In genomic region chr18:25518716-25519053, GRCh38 we compare ENCODE assay signal across 14 cellular contexts.
DNase-seq lines count a peak whose midpoint lies in the region; ATAC-seq, FAIRE-seq and TF ChIP-seq lines count a peak whose summit lies in the region.
"Had no signal": no experiment of that assay in that cellular context is flagged by ENCODE, and none has a peak within 500 bp of the region (broad histone marks: within the 10 kb centered on the region; RNA-seq: fewer than 3 reads in every experiment).

No MANE protein-coding gene starts in this region.

- no peaks in the 10 kb centered on the region for H3K79me2 ChIP-seq in OCI-LY7 (ENCODE audit: insufficient read depth, low read depth, low read length)
- no peaks in the 10 kb centered on the region for H3K79me2 ChIP-seq in HepG2 (ENCODE audit: insufficient read depth, low read length)

- no peak overlapping the region for H3K9ac ChIP-seq in HepG2 (ENCODE audit: insufficient read depth, low read depth, low read length)

- 21% methylated on average over 3 of the region's 3 CpGs for WGBS in HepG2 (ENCODE audit: low lambda C conversion rate)

- no peaks in the 10 kb centered on the region for H4K20me1 ChIP-seq in OCI-LY7 (ENCODE audit: insufficient read depth, low read length)
- no peaks in the 10 kb centered on the region for H4K20me1 ChIP-seq in HepG2 (ENCODE audit: insufficient read depth, low read length)

- TF ChIP-seq CTCF in OCI-LY7 (conservative IDR thresholded peaks at IDR 0.05; ENCODE audit: low read length): no peak
- no peak for TF ChIP-seq CTCF in HepG2 (CRISPR knock-in tag; IDR thresholded peaks at IDR 0.05)

- H3K4me2 ChIP-seq in OCI-LY7 (ENCODE audit: low read length) (peak overlapping the region; percentile 63), HepG2 (ENCODE audit: low read depth, low read length) (no peak overlapping the region)

- CTCF ChIA-PET in OCI-LY7 (lab: Charles Lee; ENCODE audit: unreplicated experiment) (no interaction called here), HepG2 (lab: Yijun Ruan, JAX; ENCODE audit: low intra/inter-chr PET ratio, low total read pairs) (no interaction called here)

- TF ChIP-seq RAD21 in HepG2 (CRISPR knock-in tag; IDR thresholded peaks at IDR 0.05): no peak

- no peak for FAIRE-seq in HepG2 (lab: Jason Lieb, UNC)

- TF ChIP-seq POLR2A in GM18505 (IDR thresholded peaks at IDR 0.05; ENCODE audit: borderline replicate concordance, extremely low read depth, insufficient read depth, insufficient read length) (no peak), HepG2 (IDR thresholded peaks at IDR 0.05; ENCODE audit: insufficient read depth in 1 of 2, low read depth in 2 of 2, low read length in 2 of 2) (no peak)

- POLR2A ChIA-PET in OCI-LY7 (lab: Charles Lee) (interaction anchor here (0.6 to 2.3 kb wide), 2 partner anchors 8 to 235 kb away, joined by 4 to 19 read pairs; no protein-coding TSS in a partner anchor), HepG2 (lab: Yijun Ruan, JAX) (no interaction called here)

- H3K36me3 ChIP-seq in OCI-LY7 (ENCODE audit: insufficient read depth, low read length) (no peaks in the 10 kb centered on the region), HepG2 (replicated peaks in 1 of 2; ENCODE audit: control insufficient read depth in 1 of 2, insufficient read depth in 2 of 2, low read length in 2 of 2) (no peaks in the 10 kb centered on the region)
- H3K36me3 ChIP-seq: thyroid gland had no signal

- H3K27me3 ChIP-seq in HepG2 (ENCODE audit: control insufficient read depth in 1 of 2, insufficient read depth in 2 of 2, low read length in 2 of 2): no peaks in the 10 kb centered on the region; a peak in 1 of 5 replicates
- H3K27me3 ChIP-seq: thyroid gland had no signal

- H2AFZ ChIP-seq in OCI-LY7 (ENCODE audit: low read length) (peak overlapping the region; percentile 87), HepG2 (ENCODE audit: low read length) (no peak overlapping the region)

- DNase-seq in OCI-LY7 (ENCODE audit: low spot score): peak; percentile 84
- DNase-seq in HepG2 (ENCODE audit: low spot score): no peak
- DNase-seq in NCI-H526 treated with DMSO at 0.1 percent for 48 hours (lab: John Stamatoyannopoulos, UW): no peak
- DNase-seq in DMS79 (lab: John Stamatoyannopoulos, UW): no peak
- DNase-seq in NCI-H146 treated with DMSO at 0.1 percent for 48 hours (lab: John Stamatoyannopoulos, UW; ENCODE audit: unreplicated experiment): no peak
- DNase-seq: CD4-positive, CD25-positive, alpha-beta regulatory T cell; NCI-H1436; stimulated activated CD4-positive, alpha-beta T cell treated with anti-CD3 and anti-CD28 coated beads, Interleukin-2, amount 100 ng/mL, for 24 hours; SW 1271; thyroid gland had no signal

- H3K9me2 ChIP-seq in OCI-LY7 (ENCODE audit: insufficient read depth, low read length): no peaks in the 10 kb centered on the region

- peaks cover 56% of the 10 kb centered on the region for H3K4me1 ChIP-seq in OCI-LY7 (ENCODE audit: insufficient read depth, low read length, poor library complexity, severe bottlenecking)
- no peaks in the 10 kb centered on the region for H3K4me1 ChIP-seq in HepG2 (ENCODE audit: insufficient read depth, low read length)
- H3K4me1 ChIP-seq: thyroid gland had no signal

- intact Hi-C loops in OCI-LY7 (cut with micrococcal nuclease; ENCODE audit: unreplicated experiment): loop anchor here (10.0 kb wide), 1 partner anchor 604 kb away; no protein-coding TSS in a partner anchor
- intact Hi-C loops in HepG2 (cut with micrococcal nuclease; ENCODE audit: unreplicated experiment): no loop called here

- H3K27ac ChIP-seq in OCI-LY7 (ENCODE audit: low read depth, low read length, poor library complexity, severe bottlenecking): peak overlapping the region; percentile 90
- no peak overlapping the region for H3K27ac ChIP-seq in HepG2 (ENCODE audit: extremely low read length, insufficient read depth, low read length)
- H3K27ac ChIP-seq: thyroid gland had no signal

- ATAC-seq in GM18505 (IDR thresholded peaks at IDR 0.05; ENCODE audit: unreplicated experiment): peak; percentile 99
- peak; percentile 97 for ATAC-seq in GM21447 (IDR thresholded peaks at IDR 0.05; ENCODE audit: unreplicated experiment)
- peak; percentile 92 for ATAC-seq in HG03108 (IDR thresholded peaks at IDR 0.05; ENCODE audit: unreplicated experiment)
- no peak for ATAC-seq in HepG2
- ATAC-seq: natural killer cell treated with Interleukin-12 subunit alpha and Interleukin-12 subunit beta and Interleukin-15 and Interleukin-18, amount 100 ng/mL, for 72 hours had no signal

- BruUV-seq in OCI-LY7 (replicated peaks; lab: Mats Ljungman, UMichigan) (no TSS peak), HepG2 (replicated peaks; lab: Mats Ljungman, UMichigan) (no TSS peak)

- no peak for TF ChIP-seq EP300 in HepG2 (IDR thresholded peaks at IDR 0.05; ENCODE audit: low read depth in 2 of 2, low read length in 2 of 2)
- TF ChIP-seq EP300 in HepG2 (CRISPR knock-in tag; IDR thresholded peaks at IDR 0.05; ENCODE audit: borderline replicate concordance): no peak

- H3K9me3 ChIP-seq in OCI-LY7 (ENCODE audit: low read length): no peaks in the 10 kb centered on the region
- no peaks in the 10 kb centered on the region for H3K9me3 ChIP-seq in HepG2 (ENCODE audit: low read length)
- H3K9me3 ChIP-seq: thyroid gland had no signal

- peak overlapping the region; percentile 45 for H3K4me3 ChIP-seq in OCI-LY7 (ENCODE audit: low read depth, low read length, poor library complexity, severe bottlenecking)
- H3K4me3 ChIP-seq in HepG2 (replicated peaks in 1 of 3; ENCODE audit: insufficient read depth in 1 of 3, low read depth in 2 of 3, low read length in 3 of 3): no peak overlapping the region
- H3K4me3 ChIP-seq: thyroid gland had no signal

- in situ Hi-C loops in HepG2 (cut with HindIII; ENCODE audit: extremely low pct_ligation_motif_present, low pct_unique_long_range_greater_than_20kb): no loop called here

TF ChIP-seq in HepG2, 621 proteins besides CTCF, POLR2A, EP300 and RAD21:
- no peak for TF ChIP-seq JARID2 (CRISPR knock-in tag; IDR thresholded peaks at IDR 0.05; ENCODE audit: insufficient replicate concordance)
- no peak for TF ChIP-seq ZNF775 (CRISPR knock-in tag; IDR thresholded peaks at IDR 0.05; ENCODE audit: borderline replicate concordance)
- TF ChIP-seq ELF1 (CRISPR knock-in tag; IDR thresholded peaks at IDR 0.05): no peak
- no peak for TF ChIP-seq FOXJ3 (CRISPR knock-in tag; IDR thresholded peaks at IDR 0.05; ENCODE audit: borderline replicate concordance)
- no peak for TF ChIP-seq ATM (IDR thresholded peaks at IDR 0.05; ENCODE audit: borderline replicate concordance)
- no peak for TF ChIP-seq CREB1 (IDR thresholded peaks at IDR 0.05)
- no peak for TF ChIP-seq CREB1 (CRISPR knock-in tag; IDR thresholded peaks at IDR 0.05)
- no peak for TF ChIP-seq TOPORS (CRISPR knock-in tag; IDR thresholded peaks at IDR 0.05)
- TF ChIP-seq ZBTB44 (CRISPR knock-in tag; IDR thresholded peaks at IDR 0.05): no peak
- no peak for TF ChIP-seq ZNF687 (CRISPR knock-in tag; IDR thresholded peaks at IDR 0.05)
- no peak for TF ChIP-seq NPAS2 (CRISPR knock-in tag; IDR thresholded peaks at IDR 0.05; ENCODE audit: borderline replicate concordance)
- TF ChIP-seq NFE2 (CRISPR knock-in tag; IDR thresholded peaks at IDR 0.05): no peak
- TF ChIP-seq ATF7-NPFF (CRISPR knock-in tag; IDR thresholded peaks at IDR 0.05; ENCODE audit: low read depth): no peak
- no peak for TF ChIP-seq ZNF260 (CRISPR knock-in tag; IDR thresholded peaks at IDR 0.05; ENCODE audit: borderline replicate concordance, low read depth)
- no peak for TF ChIP-seq SKI (IDR thresholded peaks at IDR 0.05; ENCODE audit: partially characterized antibody)
- no peak for TF ChIP-seq NONO (IDR thresholded peaks at IDR 0.05)
- TF ChIP-seq NONO (CRISPR knock-in tag; conservative IDR thresholded peaks at IDR 0.05): no peak
